23 cellular contexts compared by ENCODE assay signal in genomic region chr3:126999383-126999782, GRCh38. TPM values are rescaled to one million over a fixed set of nuclear protein-coding genes. Genes with fewer than 3 reads are reported as not detected.
DNase-seq lines count a peak whose midpoint lies in the region; ATAC-seq and TF ChIP-seq lines count a peak whose summit lies in the region.
"Had no signal": no experiment of that assay in that cellular context is flagged by ENCODE, and none has a peak within 500 bp of the region (broad histone marks: within the 10 kb centered on the region; RNA-seq: fewer than 3 reads in every experiment).

No MANE protein-coding gene starts in this region.

- H3K27ac ChIP-seq in HEK293 (ENCODE audit: extremely low read depth, low read depth, low read length) (no peak overlapping the region), mammary epithelial cell (ENCODE audit: insufficient read depth, low read depth, low read length) (no peak overlapping the region), transverse colon (no peak overlapping the region)
- H3K27ac ChIP-seq: neural progenitor cell had no signal

- dilution Hi-C loops in mammary epithelial cell (cut with HindIII; ENCODE audit: low sequenced_read_pairs): no loop called here

- POLR2A ChIA-PET in HEK293 (lab: Yijun Ruan, JAX): no interaction called here

- peak overlapping the region; percentile 44 for H3K4me2 ChIP-seq in mammary epithelial cell (ENCODE audit: insufficient read depth, low read depth, low read length)
- H3K4me2 ChIP-seq: neural progenitor cell had no signal

- TF ChIP-seq POLR2A in transverse colon (IDR thresholded peaks at IDR 0.05): no peak

- peaks cover 13% of the 10 kb centered on the region for H4K20me1 ChIP-seq in mammary epithelial cell (ENCODE audit: insufficient read depth, low read length)

- BruUV-seq in mammary epithelial cell (replicated peaks; lab: Mats Ljungman, UMichigan): no TSS peak

- no peak for DNase-seq in mammary epithelial cell
- peak; percentile 82 for DNase-seq in medulla oblongata (ENCODE audit: extremely low spot score)
- DNase-seq in superior temporal gyrus (ENCODE audit: extremely low spot score): peak; percentile 75
- no peak for DNase-seq in DMS153 (lab: John Stamatoyannopoulos, UW)
- DNase-seq in GM19238 (ENCODE audit: insufficient read length, low spot score): no peak
- DNase-seq in transverse colon: no peak
- DNase-seq: activated B cell treated with CpG ODN at 0.5 μM for 24 hours; activated CD4-positive, alpha-beta T cell treated with anti-CD3 and anti-CD28 coated beads, Interleukin-2, amount 50 U/mL, for 48 hours; activated naive CD4-positive, alpha-beta T cell treated with anti-CD3 and anti-CD28 coated beads, Interleukin-2, amount 50 U/mL, for 16 hours; activated T-cell treated with anti-CD3 and anti-CD28 coated beads, Interleukin-2, amount 50 U/mL, for 24 hours; CD4-positive, alpha-beta T cell; DMS53; effector memory CD4-positive, alpha-beta T cell; GF-D8; GOT3; NCI-H1930; NCI-H345; SHP77 treated with DMSO at 0.1 percent for 48 hours; stimulated activated CD4-positive, alpha-beta T cell treated with anti-CD3 and anti-CD28 coated beads, Interleukin-12 subunit alpha, Interleukin-12 subunit beta, amount 100 ng/mL, for 4 hours had no signal

- in situ Hi-C loops in mammary epithelial cell (cut with MboI; ENCODE audit: low sequenced_read_pairs in 2 of 2): no loop called here
- in situ Hi-C loops in transverse colon (cut with MboI; ENCODE audit: low pct_ligation_motif_present in 1 of 4, low pct_unique_long_range_greater_than_20kb in 1 of 4, low sequenced_read_pairs in 3 of 4): no loop called here

- CTCF ChIA-PET in HEK293 (lab: Yijun Ruan, JAX): no interaction called here
- CTCF ChIA-PET in mammary epithelial cell (lab: Charles Lee; ENCODE audit: low non-redundant PET): interaction anchor here (0.5 kb wide), 1 partner anchor 456 kb away, joined by 8 read pairs; no protein-coding TSS in a partner anchor

- no peak overlapping the region for H2AFZ ChIP-seq in mammary epithelial cell (ENCODE audit: low read depth, low read length)
- H2AFZ ChIP-seq: neural progenitor cell had no signal

- H3K4me1 ChIP-seq in HEK293 (ENCODE audit: control insufficient read depth, insufficient read depth, low read length) (no peaks in the 10 kb centered on the region; the same call in 1 of the 2 replicates), mammary epithelial cell (ENCODE audit: insufficient read depth, low read length) (peaks cover 76% of the 10 kb centered on the region), transverse colon (peaks cover 12 to 31% (median 17%) of the 10 kb centered on the region in 4 donors)

- no peak for ATAC-seq in GM18498 (IDR thresholded peaks at IDR 0.05; ENCODE audit: unreplicated experiment)

- H3K9me3 ChIP-seq in HEK293 (ENCODE audit: control insufficient read depth, insufficient read depth, low read depth, low read length) (no peaks in the 10 kb centered on the region), mammary epithelial cell (replicated peaks; ENCODE audit: insufficient read depth, low read length) (no peaks in the 10 kb centered on the region), transverse colon (no peaks in the 10 kb centered on the region)
- H3K9me3 ChIP-seq: esophagus muscularis mucosa had no signal

- no CpG with 5 or more reads among the region's 15 CpGs for WGBS in mammary epithelial cell (ENCODE audit: low coverage, missing lambda C conversion rate)
- 81% methylated on average over 15 of the region's 15 CpGs; no CpG with 5 or more reads in 1 of the 2 donors for WGBS in transverse colon (ENCODE audit: low coverage in 1 of 2), 2 donors

- H3K36me3 ChIP-seq in HEK293 (ENCODE audit: control insufficient read depth in 2 of 2, insufficient read depth in 1 of 2, low read length in 2 of 2): peaks cover 0 to 38% of the 10 kb centered on the region in 2 experiments; a peak in 1 of 3 replicates
- H3K36me3 ChIP-seq in mammary epithelial cell (ENCODE audit: insufficient read depth, low read length): peaks cover 3% of the 10 kb centered on the region
- no peaks in the 10 kb centered on the region for H3K36me3 ChIP-seq in transverse colon
- H3K36me3 ChIP-seq: neural progenitor cell had no signal

- H3K9ac ChIP-seq in mammary epithelial cell (ENCODE audit: insufficient read depth, low read length): no peak overlapping the region
- H3K9ac ChIP-seq: neural progenitor cell had no signal

- TF ChIP-seq CTCF in HEK293 (tag by site-specific recombination; IDR thresholded peaks at IDR 0.05) (no peak), mammary epithelial cell (conservative IDR thresholded peaks at IDR 0.05 in 1 of 2, IDR thresholded peaks at IDR 0.05 in 1 of 2; ENCODE audit: extremely low read depth in 1 of 2, insufficient read depth in 1 of 2, low read depth in 1 of 2, low read length in 2 of 2) (no peak), transverse colon (IDR thresholded peaks at IDR 0.05) (no peak)

- intact Hi-C loops in mammary epithelial cell (cut with micrococcal nuclease): no loop called here
- intact Hi-C loops in transverse colon (cut with DNase I; ENCODE audit: low total_unique reads): no loop called here

- no peak for TF ChIP-seq EP300 in transverse colon (IDR thresholded peaks at IDR 0.05; ENCODE audit: low read depth)

- H3K79me2 ChIP-seq in mammary epithelial cell (ENCODE audit: insufficient read depth, low read length): peaks cover 77% of the 10 kb centered on the region

- no peak overlapping the region for H3K4me3 ChIP-seq in HEK293 (ENCODE audit: low read depth, low read length)
- H3K4me3 ChIP-seq in mammary epithelial cell (replicated peaks in 1 of 3; ENCODE audit: insufficient read depth in 1 of 3, low read depth in 2 of 3, low read length in 3 of 3): no peak overlapping the region
- no peak overlapping the region for H3K4me3 ChIP-seq in transverse colon
- H3K4me3 ChIP-seq: esophagus muscularis mucosa, neural progenitor cell had no signal

- H3K27me3 ChIP-seq in mammary epithelial cell (ENCODE audit: insufficient read depth, low read length) (no peaks in the 10 kb centered on the region), transverse colon (no peaks in the 10 kb centered on the region)
- H3K27me3 ChIP-seq: esophagus muscularis mucosa, neural progenitor cell had no signal

TF ChIP-seq in HEK293, 187 proteins besides CTCF, POLR2A, EP300 and RAD21:
- TF ChIP-seq ZNF416 (tag by site-specific recombination; IDR thresholded peaks at IDR 0.05) (no peak), ZSCAN5A (tag by site-specific recombination; IDR thresholded peaks at IDR 0.05) (no peak), SCRT2 (tag by site-specific recombination; IDR thresholded peaks at IDR 0.05) (peak; percentile 32; the same call in 1 of the 2 replicates), ZNF280D (tag by site-specific recombination; IDR thresholded peaks at IDR 0.05) (no peak)

RNA-seq across cellular contexts. Expression of gene PLXNA1, which starts 16.5 kb away (rescaled TPM):
- 100 to 1,000 TPM; 104 to 156 TPM for total RNA-seq in mammary epithelial cell
- polyA plus RNA-seq in mammary epithelial cell: 82.4 TPM
- polyA minus RNA-seq in mammary epithelial cell: 125 TPM
- 10 to 100 TPM; 20.8 to 56.7 (median 27.7) TPM for total RNA-seq in transverse colon

Comparison
In these comparisons a context has a peak if more than half of its experiments do, and no peak if none do; other contexts are left out.
1. DNase-seq: peak in medulla oblongata (single experiment) and superior temporal gyrus (single experiment); none in mammary epithelial cell (single experiment), DMS153 (single experiment), GM19238 (single experiment) and transverse colon (single experiment).